ENCODE assay signal across 19 cellular contexts in genomic region chr11:129366737-129367597, GRCh38. TPM values are rescaled to one million over a fixed set of nuclear protein-coding genes. Genes with fewer than 3 reads are reported as not detected.
DNase-seq lines count a peak whose midpoint lies in the region; ATAC-seq and TF ChIP-seq lines count a peak whose summit lies in the region.
"Had no signal": no experiment of that assay in that cellular context is flagged by ENCODE, and none has a peak within 500 bp of the region (broad histone marks: within the 10 kb centered on the region; RNA-seq: fewer than 3 reads in every experiment).

No MANE protein-coding gene starts in this region.

- H3F3A ChIP-seq in PC-3 (ENCODE audit: low read length, unreplicated experiment), result peaks cover 4% of the 10 kb centered on the region

- ATAC-seq in PC-3, result peak; percentile 27

- H3K9me3 Mint-ChIP-seq in Calu3 (ENCODE audit: low read depth, unreplicated experiment) (no peaks in the 10 kb centered on the region), mesothelial cell of epicardium (no peaks in the 10 kb centered on the region)
- H3K9me3 Mint-ChIP-seq: CD4-positive, CD25-positive, alpha-beta regulatory T cell; CD8-positive, alpha-beta memory T cell had no signal

- no peaks in the 10 kb centered on the region for H3K9me2 ChIP-seq in PC-3 (replicated peaks; ENCODE audit: low read length)

- H3K79me2 ChIP-seq in PC-3 (ENCODE audit: low read length), result no peaks in the 10 kb centered on the region

- TF ChIP-seq POLR2A in esophagus squamous epithelium (IDR thresholded peaks at IDR 0.05), result no peak

- H2AFZ ChIP-seq in PC-3 (ENCODE audit: low read length), result no peak overlapping the region
- H2AFZ ChIP-seq: GM23248 had no signal

- WGBS in esophagus squamous epithelium, 2 donors, result 82 to 87% methylated on average over 13 of the region's 13 CpGs

- DNase-seq in Calu3, result no peak
- peak; percentile 47 for DNase-seq in PC-3
- no peak for DNase-seq in mesothelial cell of epicardium (ENCODE audit: low spot score in 2 of 2, unreplicated experiment in 2 of 2)
- no peak for DNase-seq in esophagus squamous epithelium (lab: John Stamatoyannopoulos, UW)
- DNase-seq in NCI-H774 (lab: John Stamatoyannopoulos, UW), result no peak
- no peak for DNase-seq in NCI-H1417 (lab: John Stamatoyannopoulos, UW)
- DNase-seq: ACHN; BE2C; C1 segment of cervical spinal cord; CD4-positive, CD25-positive, alpha-beta regulatory T cell; CD8-positive, alpha-beta memory T cell; COR-L47; DMS153; DMS79; GF-D8; GM23248 had no signal

- H3K27ac Mint-ChIP-seq in Calu3 (ENCODE audit: unreplicated experiment) (peak overlapping the region; percentile 81), mesothelial cell of epicardium (peak overlapping the region; percentile 58)
- H3K27ac Mint-ChIP-seq: CD4-positive, CD25-positive, alpha-beta regulatory T cell; CD8-positive, alpha-beta memory T cell had no signal

- H3K4me3 Mint-ChIP-seq in Calu3 (ENCODE audit: low read depth, unreplicated experiment), result peak overlapping the region; percentile 31
- H3K4me3 Mint-ChIP-seq in mesothelial cell of epicardium, result no peak overlapping the region
- H3K4me3 Mint-ChIP-seq: CD4-positive, CD25-positive, alpha-beta regulatory T cell; CD8-positive, alpha-beta memory T cell had no signal

- TF ChIP-seq CTCF in Calu3 (IDR thresholded peaks at IDR 0.05; ENCODE audit: unreplicated experiment) (no peak), PC-3 (conservative IDR thresholded peaks at IDR 0.05; ENCODE audit: low read depth, low read length) (no peak), mesothelial cell of epicardium (IDR thresholded peaks at IDR 0.05; ENCODE audit: unreplicated experiment) (no peak), esophagus squamous epithelium (IDR thresholded peaks at IDR 0.05) (no peak)

- H3K27ac ChIP-seq in PC-3 (ENCODE audit: low read length) (no peak overlapping the region), esophagus squamous epithelium (no peak overlapping the region)
- H3K27ac ChIP-seq: GM23248 had no signal

- H3K36me3 Mint-ChIP-seq in Calu3 (ENCODE audit: insufficient read depth, unreplicated experiment) (peaks cover 18% of the 10 kb centered on the region), mesothelial cell of epicardium (no peaks in the 10 kb centered on the region)
- H3K36me3 Mint-ChIP-seq: CD4-positive, CD25-positive, alpha-beta regulatory T cell; CD8-positive, alpha-beta memory T cell had no signal

- intact Hi-C loops in Calu3 (cut with micrococcal nuclease; ENCODE audit: unreplicated experiment) (loop anchor here (2.0 to 5.0 kb wide), 2 partner anchors 14 to 65 kb away; no protein-coding TSS in a partner anchor), PC-3 (cut with micrococcal nuclease) (loop anchor here (2.0 to 5.0 kb wide), 2 partner anchors 276 to 485 kb away; no protein-coding TSS in a partner anchor), esophagus squamous epithelium (cut with DNase I) (no loop called here)

- no peak overlapping the region for H3K9ac ChIP-seq in PC-3 (ENCODE audit: low read length)
- H3K9ac ChIP-seq: GM23248 had no signal

- peaks cover 36% of the 10 kb centered on the region for H3K4me1 Mint-ChIP-seq in Calu3 (ENCODE audit: low read depth, unreplicated experiment)
- H3K4me1 Mint-ChIP-seq in mesothelial cell of epicardium, result peaks cover 61% of the 10 kb centered on the region

- POLR2A ChIA-PET in PC-3 (lab: Charles Lee; ENCODE audit: unreplicated experiment), result interaction anchor here (0.7 kb wide), 1 partner anchor 87 kb away, joined by 9 read pairs; no protein-coding TSS in a partner anchor

- no peaks in the 10 kb centered on the region for H3K27me3 Mint-ChIP-seq in Calu3 (ENCODE audit: unreplicated experiment)
- peaks cover 41% of the 10 kb centered on the region for H3K27me3 Mint-ChIP-seq in mesothelial cell of epicardium (ENCODE audit: low read depth)

- H3K9me3 ChIP-seq in PC-3 (ENCODE audit: low read length) (no peaks in the 10 kb centered on the region), esophagus squamous epithelium (no peaks in the 10 kb centered on the region)
- H3K9me3 ChIP-seq: BE2C, HAP-1 had no signal

- H4K20me1 ChIP-seq in PC-3 (ENCODE audit: low read length), result no peaks in the 10 kb centered on the region

- H3K27me3 ChIP-seq in PC-3 (ENCODE audit: low read length) (peaks cover 50% of the 10 kb centered on the region), esophagus squamous epithelium (peaks cover 0 to 70% (median 0%) of the 10 kb centered on the region in 4 donors)

- CTCF ChIA-PET in Calu3 (lab: Charles Lee), result interaction anchor here (0.7 to 2.1 kb wide), 8 partner anchors 9 to 328 kb away, joined by 4 to 19 read pairs (median 6); partner anchors contain the start of gene BARX2
- CTCF ChIA-PET in PC-3 (lab: Charles Lee), result interaction anchor here (0.7 to 1.5 kb wide), 3 partner anchors 9 to 384 kb away, joined by 4 to 9 read pairs (median 5); partner anchors contain the start of gene BARX2

- H3K4me2 ChIP-seq in PC-3 (ENCODE audit: low read length), result peak overlapping the region; percentile 66

- BruUV-seq in Calu3 (replicated peaks; lab: Mats Ljungman, UMichigan) (no TSS peak), PC-3 (replicated peaks; lab: Mats Ljungman, UMichigan) (no TSS peak)

- H3K36me3 ChIP-seq in PC-3 (ENCODE audit: low read depth, low read length) (no peaks in the 10 kb centered on the region), esophagus squamous epithelium (no peaks in the 10 kb centered on the region)
- H3K36me3 ChIP-seq: BE2C, HAP-1 had no signal

- H3K4me1 ChIP-seq in PC-3 (ENCODE audit: insufficient read depth, low read length) (peaks cover 34% of the 10 kb centered on the region), esophagus squamous epithelium (peaks cover 0 to 73% (median 10%) of the 10 kb centered on the region in 3 donors)
- H3K4me1 ChIP-seq: BE2C, HAP-1 had no signal

- H3K4me3 ChIP-seq in PC-3 (ENCODE audit: low read length), result no peak overlapping the region
- H3K4me3 ChIP-seq in esophagus squamous epithelium, result no peak overlapping the region
- H3K4me3 ChIP-seq: GM23248, HAP-1 had no signal

RNA-seq across cellular contexts. Expression of gene BARX2, which starts 8.7 kb away (rescaled TPM):
- total RNA-seq in Calu3 (2022) (41.6 and 42.9 TPM in 2 replicates), PC-3 (2014; rRNA removed) (0.47 and 1.2 TPM in 2 replicates), mesothelial cell of epicardium (59.8 to 73.5 TPM (median 69.9 TPM) in 3 replicates), esophagus squamous epithelium (100 to 1,000 TPM in 1 of 4 donors, 10 to 100 TPM in 3; 45.2 to 102 (median 57.6) TPM)
- total RNA-seq: A172; CD4-positive, CD25-positive, alpha-beta regulatory T cell; CD8-positive, alpha-beta memory T cell; GM23248; H4 had no signal

Comparison
In these comparisons a context has a peak if more than half of its experiments do, and no peak if none do; other contexts are left out.
1. RNA of gene BARX2, which starts 8.7 kb away (total RNA-seq): 59.8 to 73.5 TPM in mesothelial cell of epicardium, 45.2 to 102 TPM in esophagus squamous epithelium and 41.6 to 42.9 TPM in Calu3; 0.47 to 1.2 TPM in PC-3; every median in the first group is over 10 times any median in the second.